In genomic region chr14:72607386-72608125, GRCh38 we compare ENCODE assay signal across 14 cellular contexts.
DNase-seq lines count a peak whose midpoint lies in the region; ATAC-seq and TF ChIP-seq lines count a peak whose summit lies in the region.
"Had no signal": no experiment of that assay in that cellular context is flagged by ENCODE, and none has a peak within 500 bp of the region (broad histone marks: within the 10 kb centered on the region; RNA-seq: fewer than 3 reads in every experiment).

No MANE protein-coding gene starts in this region.

- no peak for TF ChIP-seq CTCF in SK-N-SH (IDR thresholded peaks at IDR 0.05)
- no peak for TF ChIP-seq CTCF in fibroblast of villous mesenchyme (IDR thresholded peaks at IDR 0.05; ENCODE audit: insufficient read depth, low read depth, low read length)

- H3K9me2 ChIP-seq in SK-N-SH: no peaks in the 10 kb centered on the region

- no peaks in the 10 kb centered on the region for H3K9me3 ChIP-seq in SK-N-SH
- H3K9me3 ChIP-seq: upper lobe of right lung had no signal

- CTCF ChIA-PET in SK-N-SH (lab: Yijun Ruan, JAX): no interaction called here
- CTCF ChIA-PET in activated CD8-positive, alpha-beta memory T cell treated with anti-CD3 and anti-CD28 coated beads, Interleukin-2, amount 10 ng/mL, durations not matched to agents 7 days and 5 days (lab: Charles Lee): no interaction called here

- POLR2A ChIA-PET in SK-N-SH (lab: Yijun Ruan, JAX): no interaction called here

- H3K4me1 ChIP-seq in SK-N-SH (ENCODE audit: control insufficient read depth in 1 of 2, insufficient read depth in 2 of 2, low read depth in 1 of 2, low read length in 1 of 2): peaks cover under 1 to 16% of the 10 kb centered on the region in 2 experiments; a peak in 3 of 4 replicates
- H3K4me1 ChIP-seq: upper lobe of right lung had no signal

- no peak overlapping the region for H3K9ac ChIP-seq in SK-N-SH

- DNase-seq in SK-N-SH (no peak), fibroblast of villous mesenchyme (ENCODE audit: low read depth) (peak; percentile 22), superior temporal gyrus (ENCODE audit: extremely low spot score) (peak; percentile 17), COR-L47 (lab: John Stamatoyannopoulos, UW) (no peak), NCI-H1436 treated with DMSO at 0.1 percent for 48 hours (lab: John Stamatoyannopoulos, UW) (no peak)
- peak; percentile 31 for DNase-seq in activated CD8-positive, alpha-beta memory T cell treated with anti-CD3 and anti-CD28 coated beads, Interleukin-2, amount 10 ng/mL, durations not matched to agents 7 days and 5 days
- DNase-seq: activated naive CD8-positive, alpha-beta T cell treated with anti-CD3 and anti-CD28 coated beads, Interleukin-2, amount 10 ng/mL, durations not matched to agents 7 days and 5 days; NCI-H1092 treated with DMSO at 0.1 percent for 48 hours; NCI-H510A treated with DMSO at 0.1 percent for 48 hours; SHP77 treated with DMSO at 0.1 percent for 48 hours; stimulated activated CD4-positive, alpha-beta T cell treated with anti-CD3 and anti-CD28 coated beads, Interleukin-15, amount 100 ng/mL, for 24 hours; upper lobe of right lung had no signal

- no peaks in the 10 kb centered on the region for H3F3A ChIP-seq in SK-N-SH (replicated peaks; ENCODE audit: insufficient read depth)

- no peak for TF ChIP-seq EP300 in SK-N-SH (IDR thresholded peaks at IDR 0.05; ENCODE audit: borderline replicate concordance in 1 of 2, low read depth in 1 of 2, low read length in 1 of 2)

- no peaks in the 10 kb centered on the region for H3K4me1 Mint-ChIP-seq in activated CD8-positive, alpha-beta memory T cell treated with anti-CD3 and anti-CD28 coated beads, Interleukin-2, amount 10 ng/mL, durations not matched to agents 7 days and 5 days

- H3K27me3 Mint-ChIP-seq in activated CD8-positive, alpha-beta memory T cell treated with anti-CD3 and anti-CD28 coated beads, Interleukin-2, amount 10 ng/mL, durations not matched to agents 7 days and 5 days: peaks cover 36% of the 10 kb centered on the region

- no peaks in the 10 kb centered on the region for H3K27me3 ChIP-seq in SK-N-SH (ENCODE audit: insufficient read depth)
- H3K27me3 ChIP-seq: upper lobe of right lung had no signal

- H3K4me3 Mint-ChIP-seq in activated CD8-positive, alpha-beta memory T cell treated with anti-CD3 and anti-CD28 coated beads, Interleukin-2, amount 10 ng/mL, durations not matched to agents 7 days and 5 days: no peak overlapping the region
- H3K4me3 Mint-ChIP-seq: activated naive CD8-positive, alpha-beta T cell treated with anti-CD3 and anti-CD28 coated beads, Interleukin-2, amount 10 ng/mL, durations not matched to agents 7 days and 5 days had no signal

- H3K4me3 ChIP-seq in SK-N-SH (ENCODE audit: low read depth in 2 of 2, low read length in 1 of 2): no peak overlapping the region
- H3K4me3 ChIP-seq in fibroblast of villous mesenchyme (ENCODE audit: low read depth, low read length): no peak overlapping the region
- H3K4me3 ChIP-seq: upper lobe of right lung had no signal

- ATAC-seq in SK-N-SH treated with all-trans-retinoic acid at 6 μM for 48 hours (no peak), HG03378 (IDR thresholded peaks at IDR 0.05; ENCODE audit: unreplicated experiment) (no peak)
- ATAC-seq in activated CD8-positive, alpha-beta memory T cell treated with anti-CD3 and anti-CD28 coated beads, Interleukin-2, amount 10 ng/mL, durations not matched to agents 7 days and 5 days: no peak
- ATAC-seq: upper lobe of right lung had no signal

- no peaks in the 10 kb centered on the region for H4K20me1 ChIP-seq in SK-N-SH (ENCODE audit: insufficient read depth)

- TF ChIP-seq RAD21 in SK-N-SH (IDR thresholded peaks at IDR 0.05; ENCODE audit: low read length): no peak

- H3K27ac ChIP-seq in SK-N-SH (ENCODE audit: low read depth in 2 of 2, low read length in 1 of 2): peak overlapping the region in 1 of 2 experiments; percentile 62; a peak in 2 of 4 replicates
- H3K27ac ChIP-seq: upper lobe of right lung had no signal

- 91% methylated on average over 12 of the region's 12 CpGs for WGBS in SK-N-SH (ENCODE audit: low lambda C conversion rate)

- no peaks in the 10 kb centered on the region for H3K79me2 ChIP-seq in SK-N-SH (ENCODE audit: insufficient read depth)

- H3K36me3 Mint-ChIP-seq in activated CD8-positive, alpha-beta memory T cell treated with anti-CD3 and anti-CD28 coated beads, Interleukin-2, amount 10 ng/mL, durations not matched to agents 7 days and 5 days: no peaks in the 10 kb centered on the region
- H3K36me3 Mint-ChIP-seq: activated naive CD8-positive, alpha-beta T cell treated with anti-CD3 and anti-CD28 coated beads, Interleukin-2, amount 10 ng/mL, durations not matched to agents 7 days and 5 days had no signal

- H3K4me2 ChIP-seq in SK-N-SH: peak overlapping the region; percentile 26

- no peak overlapping the region for H3K27ac Mint-ChIP-seq in activated CD8-positive, alpha-beta memory T cell treated with anti-CD3 and anti-CD28 coated beads, Interleukin-2, amount 10 ng/mL, durations not matched to agents 7 days and 5 days
- H3K27ac Mint-ChIP-seq: activated naive CD8-positive, alpha-beta T cell treated with anti-CD3 and anti-CD28 coated beads, Interleukin-2, amount 10 ng/mL, durations not matched to agents 7 days and 5 days had no signal

- no peaks in the 10 kb centered on the region for H3K9me3 Mint-ChIP-seq in activated CD8-positive, alpha-beta memory T cell treated with anti-CD3 and anti-CD28 coated beads, Interleukin-2, amount 10 ng/mL, durations not matched to agents 7 days and 5 days (ENCODE audit: low read depth)

- peak overlapping the region; percentile 45; the same call in 1 of the 2 replicates for H2AFZ ChIP-seq in SK-N-SH (ENCODE audit: low read depth)

- H3K36me3 ChIP-seq in SK-N-SH (replicated peaks in 1 of 2; ENCODE audit: control insufficient read depth in 1 of 2, insufficient read depth in 2 of 2, low read length in 1 of 2): no peaks in the 10 kb centered on the region
- H3K36me3 ChIP-seq: upper lobe of right lung had no signal

TF ChIP-seq in SK-N-SH, 30 proteins besides CTCF, POLR2A, EP300 and RAD21 (continues in another document):
- no peak for TF ChIP-seq REST (IDR thresholded peaks at IDR 0.05; ENCODE audit: low read depth, low read length)

TF ChIP-seq in SK-N-SH treated with all-trans-retinoic acid at 6 μM for 48 hours, 23 proteins besides CTCF, POLR2A, EP300 and RAD21:
- TF ChIP-seq GLIS3 (CRISPR knock-in tag; IDR thresholded peaks at IDR 0.05): no peak
- TF ChIP-seq CSDC2 (CRISPR knock-in tag; IDR thresholded peaks at IDR 0.05): no peak
- TF ChIP-seq, protein P1, sequence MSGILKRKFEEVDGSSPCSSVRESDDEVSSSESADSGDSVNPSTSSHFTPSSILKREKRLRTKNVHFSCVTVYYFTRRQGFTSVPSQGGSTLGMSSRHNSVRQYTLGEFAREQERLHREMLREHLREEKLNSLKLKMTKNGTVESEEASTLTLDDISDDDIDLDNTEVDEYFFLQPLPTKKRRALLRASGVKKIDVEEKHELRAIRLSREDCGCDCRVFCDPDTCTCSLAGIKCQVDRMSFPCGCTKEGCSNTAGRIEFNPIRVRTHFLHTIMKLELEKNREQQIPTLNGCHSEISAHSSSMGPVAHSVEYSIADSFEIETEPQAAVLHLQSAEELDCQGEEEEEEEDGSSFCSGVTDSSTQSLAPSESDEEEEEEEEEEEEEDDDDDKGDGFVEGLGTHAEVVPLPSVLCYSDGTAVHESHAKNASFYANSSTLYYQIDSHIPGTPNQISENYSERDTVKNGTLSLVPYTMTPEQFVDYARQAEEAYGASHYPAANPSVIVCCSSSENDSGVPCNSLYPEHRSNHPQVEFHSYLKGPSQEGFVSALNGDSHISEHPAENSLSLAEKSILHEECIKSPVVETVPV (CRISPR knock-in tag; IDR thresholded peaks at IDR 0.05): no peak

Comparison
In these comparisons a context has a peak if more than half of its experiments do, and no peak if none do; other contexts are left out.
1. DNase-seq: peak in activated CD8-positive, alpha-beta memory T cell treated with anti-CD3 and anti-CD28 coated beads, Interleukin-2, amount 10 ng/mL, durations not matched to agents 7 days and 5 days (single experiment), fibroblast of villous mesenchyme (single experiment) and superior temporal gyrus (single experiment); none in SK-N-SH (single experiment), COR-L47 (single experiment) and NCI-H1436 treated with DMSO at 0.1 percent for 48 hours (single experiment).